In the genomic region with DNA sequence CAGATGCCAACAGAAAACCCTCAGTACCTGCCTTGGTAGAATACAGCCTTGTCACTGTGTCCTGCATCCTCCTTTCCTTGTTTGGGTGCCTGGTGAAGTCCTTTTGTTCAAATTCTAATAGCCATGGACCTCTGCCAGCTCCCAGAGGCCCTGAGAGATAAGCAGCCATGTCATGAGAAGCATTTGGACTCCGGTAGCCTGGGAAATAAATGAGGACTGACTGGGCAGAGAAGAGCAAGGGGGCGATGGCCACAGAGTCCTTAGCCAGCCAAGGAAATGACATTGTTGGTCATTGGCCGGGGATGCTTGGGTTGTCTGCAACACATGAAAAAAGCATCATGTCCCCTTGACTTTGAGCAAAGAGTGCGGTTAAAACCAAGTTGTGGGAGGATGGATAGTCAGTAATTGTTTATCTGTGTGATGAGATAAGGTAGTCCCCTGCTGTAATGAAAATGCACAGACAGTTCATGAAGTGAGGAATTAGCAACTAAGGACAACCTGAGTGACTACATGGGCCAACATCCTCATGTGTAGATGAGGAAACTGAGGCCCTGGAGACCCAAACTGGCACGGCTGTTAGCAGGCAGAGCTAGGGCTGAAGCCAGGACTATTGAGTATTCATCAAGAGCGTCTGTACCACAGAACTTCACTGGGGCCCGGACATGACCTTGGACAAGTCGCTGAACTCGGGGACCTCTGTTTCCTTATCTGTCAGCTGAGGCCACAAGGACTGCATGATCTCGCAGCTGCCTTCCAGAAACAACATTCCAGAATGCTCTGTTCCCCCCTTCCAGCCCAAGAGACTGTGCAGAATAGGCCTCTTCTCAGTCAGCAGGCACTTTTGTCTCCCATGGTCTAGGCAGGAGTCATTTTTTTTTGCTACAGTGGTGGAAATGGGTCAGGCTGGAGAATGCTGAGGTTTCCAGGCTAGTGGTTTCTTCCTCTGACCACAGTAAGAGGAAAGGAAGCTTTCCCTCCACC, we compare ENCODE assay signal across 1 cellular context.
TF ChIP-seq lines count a peak whose summit lies in the region.

No MANE protein-coding gene starts in this region.

TF ChIP-seq in K562, 482 proteins besides CTCF, POLR2A, EP300 and RAD21 (continued from another document and continues in another):
- TF ChIP-seq, protein P1, sequence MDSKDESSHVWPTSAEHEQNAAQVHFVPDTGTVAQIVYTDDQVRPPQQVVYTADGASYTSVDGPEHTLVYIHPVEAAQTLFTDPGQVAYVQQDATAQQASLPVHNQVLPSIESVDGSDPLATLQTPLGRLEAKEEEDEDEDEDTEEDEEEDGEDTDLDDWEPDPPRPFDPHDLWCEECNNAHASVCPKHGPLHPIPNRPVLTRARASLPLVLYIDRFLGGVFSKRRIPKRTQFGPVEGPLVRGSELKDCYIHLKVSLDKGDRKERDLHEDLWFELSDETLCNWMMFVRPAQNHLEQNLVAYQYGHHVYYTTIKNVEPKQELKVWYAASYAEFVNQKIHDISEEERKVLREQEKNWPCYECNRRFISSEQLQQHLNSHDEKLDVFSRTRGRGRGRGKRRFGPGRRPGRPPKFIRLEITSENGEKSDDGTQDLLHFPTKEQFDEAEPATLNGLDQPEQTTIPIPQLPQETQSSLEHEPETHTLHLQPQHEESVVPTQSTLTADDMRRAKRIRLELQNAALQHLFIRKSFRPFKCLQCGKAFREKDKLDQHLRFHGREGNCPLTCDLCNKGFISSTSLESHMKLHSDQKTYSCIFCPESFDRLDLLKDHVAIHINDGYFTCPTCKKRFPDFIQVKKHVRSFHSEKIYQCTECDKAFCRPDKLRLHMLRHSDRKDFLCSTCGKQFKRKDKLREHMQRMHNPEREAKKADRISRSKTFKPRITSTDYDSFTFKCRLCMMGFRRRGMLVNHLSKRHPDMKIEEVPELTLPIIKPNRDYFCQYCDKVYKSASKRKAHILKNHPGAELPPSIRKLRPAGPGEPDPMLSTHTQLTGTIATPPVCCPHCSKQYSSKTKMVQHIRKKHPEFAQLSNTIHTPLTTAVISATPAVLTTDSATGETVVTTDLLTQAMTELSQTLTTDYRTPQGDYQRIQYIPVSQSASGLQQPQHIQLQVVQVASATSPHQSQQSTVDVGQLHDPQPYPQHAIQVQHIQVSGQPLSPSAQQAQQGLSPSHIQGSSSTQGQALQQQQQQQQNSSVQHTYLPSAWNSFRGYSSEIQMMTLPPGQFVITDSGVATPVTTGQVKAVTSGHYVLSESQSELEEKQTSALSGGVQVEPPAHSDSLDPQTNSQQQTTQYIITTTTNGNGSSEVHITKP (IDR thresholded peaks at IDR 0.05; ENCODE audit: partially characterized antibody) = peak; percentile 41
- no peak for TF ChIP-seq CREBBP (IDR thresholded peaks at IDR 0.05; ENCODE audit: low read depth, low read length)
- TF ChIP-seq NR1H2 (CRISPR knock-in tag; IDR thresholded peaks at IDR 0.05) = no peak
- no peak for TF ChIP-seq MCM2 (IDR thresholded peaks at IDR 0.05; ENCODE audit: low read depth)
- TF ChIP-seq, protein P2, sequence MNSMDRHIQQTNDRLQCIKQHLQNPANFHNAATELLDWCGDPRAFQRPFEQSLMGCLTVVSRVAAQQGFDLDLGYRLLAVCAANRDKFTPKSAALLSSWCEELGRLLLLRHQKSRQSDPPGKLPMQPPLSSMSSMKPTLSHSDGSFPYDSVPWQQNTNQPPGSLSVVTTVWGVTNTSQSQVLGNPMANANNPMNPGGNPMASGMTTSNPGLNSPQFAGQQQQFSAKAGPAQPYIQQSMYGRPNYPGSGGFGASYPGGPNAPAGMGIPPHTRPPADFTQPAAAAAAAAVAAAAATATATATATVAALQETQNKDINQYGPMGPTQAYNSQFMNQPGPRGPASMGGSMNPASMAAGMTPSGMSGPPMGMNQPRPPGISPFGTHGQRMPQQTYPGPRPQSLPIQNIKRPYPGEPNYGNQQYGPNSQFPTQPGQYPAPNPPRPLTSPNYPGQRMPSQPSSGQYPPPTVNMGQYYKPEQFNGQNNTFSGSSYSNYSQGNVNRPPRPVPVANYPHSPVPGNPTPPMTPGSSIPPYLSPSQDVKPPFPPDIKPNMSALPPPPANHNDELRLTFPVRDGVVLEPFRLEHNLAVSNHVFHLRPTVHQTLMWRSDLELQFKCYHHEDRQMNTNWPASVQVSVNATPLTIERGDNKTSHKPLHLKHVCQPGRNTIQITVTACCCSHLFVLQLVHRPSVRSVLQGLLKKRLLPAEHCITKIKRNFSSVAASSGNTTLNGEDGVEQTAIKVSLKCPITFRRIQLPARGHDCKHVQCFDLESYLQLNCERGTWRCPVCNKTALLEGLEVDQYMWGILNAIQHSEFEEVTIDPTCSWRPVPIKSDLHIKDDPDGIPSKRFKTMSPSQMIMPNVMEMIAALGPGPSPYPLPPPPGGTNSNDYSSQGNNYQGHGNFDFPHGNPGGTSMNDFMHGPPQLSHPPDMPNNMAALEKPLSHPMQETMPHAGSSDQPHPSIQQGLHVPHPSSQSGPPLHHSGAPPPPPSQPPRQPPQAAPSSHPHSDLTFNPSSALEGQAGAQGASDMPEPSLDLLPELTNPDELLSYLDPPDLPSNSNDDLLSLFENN (IDR thresholded peaks at IDR 0.05; ENCODE audit: low read depth in 2 of 2, low read length in 2 of 2) = no peak
- no peak for TF ChIP-seq JUNB (CRISPR knock-in tag; conservative IDR thresholded peaks at IDR 0.05)
- TF ChIP-seq, protein P3, sequence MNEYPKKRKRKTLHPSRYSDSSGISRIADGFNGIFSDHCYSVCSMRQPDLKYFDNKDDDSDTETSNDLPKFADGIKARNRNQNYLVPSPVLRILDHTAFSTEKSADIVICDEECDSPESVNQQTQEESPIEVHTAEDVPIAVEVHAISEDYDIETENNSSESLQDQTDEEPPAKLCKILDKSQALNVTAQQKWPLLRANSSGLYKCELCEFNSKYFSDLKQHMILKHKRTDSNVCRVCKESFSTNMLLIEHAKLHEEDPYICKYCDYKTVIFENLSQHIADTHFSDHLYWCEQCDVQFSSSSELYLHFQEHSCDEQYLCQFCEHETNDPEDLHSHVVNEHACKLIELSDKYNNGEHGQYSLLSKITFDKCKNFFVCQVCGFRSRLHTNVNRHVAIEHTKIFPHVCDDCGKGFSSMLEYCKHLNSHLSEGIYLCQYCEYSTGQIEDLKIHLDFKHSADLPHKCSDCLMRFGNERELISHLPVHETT (CRISPR knock-in tag; conservative IDR thresholded peaks at IDR 0.05 in 1 of 2, IDR thresholded peaks at IDR 0.05 in 1 of 2) = no peak
- no peak for TF ChIP-seq NFATC3 (IDR thresholded peaks at IDR 0.05)
- TF ChIP-seq CHD1 (IDR thresholded peaks at IDR 0.05; ENCODE audit: low read length) = no peak
- no peak for TF ChIP-seq ZNF3 (CRISPR knock-in tag; IDR thresholded peaks at IDR 0.05)
- TF ChIP-seq DACH1 (IDR thresholded peaks at IDR 0.05; ENCODE audit: partially characterized antibody) = no peak
- TF ChIP-seq, protein P4, sequence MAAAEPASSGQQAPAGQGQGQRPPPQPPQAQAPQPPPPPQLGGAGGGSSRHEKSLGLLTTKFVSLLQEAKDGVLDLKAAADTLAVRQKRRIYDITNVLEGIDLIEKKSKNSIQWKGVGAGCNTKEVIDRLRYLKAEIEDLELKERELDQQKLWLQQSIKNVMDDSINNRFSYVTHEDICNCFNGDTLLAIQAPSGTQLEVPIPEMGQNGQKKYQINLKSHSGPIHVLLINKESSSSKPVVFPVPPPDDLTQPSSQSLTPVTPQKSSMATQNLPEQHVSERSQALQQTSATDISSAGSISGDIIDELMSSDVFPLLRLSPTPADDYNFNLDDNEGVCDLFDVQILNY (CRISPR knock-in tag; IDR thresholded peaks at IDR 0.05) = no peak
- TF ChIP-seq, protein P5, sequence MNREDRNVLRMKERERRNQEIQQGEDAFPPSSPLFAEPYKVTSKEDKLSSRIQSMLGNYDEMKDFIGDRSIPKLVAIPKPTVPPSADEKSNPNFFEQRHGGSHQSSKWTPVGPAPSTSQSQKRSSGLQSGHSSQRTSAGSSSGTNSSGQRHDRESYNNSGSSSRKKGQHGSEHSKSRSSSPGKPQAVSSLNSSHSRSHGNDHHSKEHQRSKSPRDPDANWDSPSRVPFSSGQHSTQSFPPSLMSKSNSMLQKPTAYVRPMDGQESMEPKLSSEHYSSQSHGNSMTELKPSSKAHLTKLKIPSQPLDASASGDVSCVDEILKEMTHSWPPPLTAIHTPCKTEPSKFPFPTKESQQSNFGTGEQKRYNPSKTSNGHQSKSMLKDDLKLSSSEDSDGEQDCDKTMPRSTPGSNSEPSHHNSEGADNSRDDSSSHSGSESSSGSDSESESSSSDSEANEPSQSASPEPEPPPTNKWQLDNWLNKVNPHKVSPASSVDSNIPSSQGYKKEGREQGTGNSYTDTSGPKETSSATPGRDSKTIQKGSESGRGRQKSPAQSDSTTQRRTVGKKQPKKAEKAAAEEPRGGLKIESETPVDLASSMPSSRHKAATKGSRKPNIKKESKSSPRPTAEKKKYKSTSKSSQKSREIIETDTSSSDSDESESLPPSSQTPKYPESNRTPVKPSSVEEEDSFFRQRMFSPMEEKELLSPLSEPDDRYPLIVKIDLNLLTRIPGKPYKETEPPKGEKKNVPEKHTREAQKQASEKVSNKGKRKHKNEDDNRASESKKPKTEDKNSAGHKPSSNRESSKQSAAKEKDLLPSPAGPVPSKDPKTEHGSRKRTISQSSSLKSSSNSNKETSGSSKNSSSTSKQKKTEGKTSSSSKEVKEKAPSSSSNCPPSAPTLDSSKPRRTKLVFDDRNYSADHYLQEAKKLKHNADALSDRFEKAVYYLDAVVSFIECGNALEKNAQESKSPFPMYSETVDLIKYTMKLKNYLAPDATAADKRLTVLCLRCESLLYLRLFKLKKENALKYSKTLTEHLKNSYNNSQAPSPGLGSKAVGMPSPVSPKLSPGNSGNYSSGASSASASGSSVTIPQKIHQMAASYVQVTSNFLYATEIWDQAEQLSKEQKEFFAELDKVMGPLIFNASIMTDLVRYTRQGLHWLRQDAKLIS (CRISPR knock-in tag; IDR thresholded peaks at IDR 0.05) = no peak
- TF ChIP-seq RBM14 (IDR thresholded peaks at IDR 0.05; ENCODE audit: borderline replicate concordance, insufficient read depth, low read depth, low read length) = no peak
- no peak for TF ChIP-seq PHF21A (IDR thresholded peaks at IDR 0.05; ENCODE audit: borderline replicate concordance, low read depth)
- TF ChIP-seq, protein P6, sequence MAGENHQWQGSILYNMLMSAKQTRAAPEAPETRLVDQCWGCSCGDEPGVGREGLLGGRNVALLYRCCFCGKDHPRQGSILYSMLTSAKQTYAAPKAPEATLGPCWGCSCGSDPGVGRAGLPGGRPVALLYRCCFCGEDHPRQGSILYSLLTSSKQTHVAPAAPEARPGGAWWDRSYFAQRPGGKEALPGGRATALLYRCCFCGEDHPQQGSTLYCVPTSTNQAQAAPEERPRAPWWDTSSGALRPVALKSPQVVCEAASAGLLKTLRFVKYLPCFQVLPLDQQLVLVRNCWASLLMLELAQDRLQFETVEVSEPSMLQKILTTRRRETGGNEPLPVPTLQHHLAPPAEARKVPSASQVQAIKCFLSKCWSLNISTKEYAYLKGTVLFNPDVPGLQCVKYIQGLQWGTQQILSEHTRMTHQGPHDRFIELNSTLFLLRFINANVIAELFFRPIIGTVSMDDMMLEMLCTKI (IDR thresholded peaks at IDR 0.05; ENCODE audit: partially characterized antibody) = no peak
- no peak for TF ChIP-seq ZNF764 (CRISPR knock-in tag; IDR thresholded peaks at IDR 0.05; ENCODE audit: low read depth)
- peak; percentile 34; the same call in 1 of the 2 replicates for TF ChIP-seq MTA2 (IDR thresholded peaks at IDR 0.05; ENCODE audit: low read depth)
- TF ChIP-seq, protein P7, sequence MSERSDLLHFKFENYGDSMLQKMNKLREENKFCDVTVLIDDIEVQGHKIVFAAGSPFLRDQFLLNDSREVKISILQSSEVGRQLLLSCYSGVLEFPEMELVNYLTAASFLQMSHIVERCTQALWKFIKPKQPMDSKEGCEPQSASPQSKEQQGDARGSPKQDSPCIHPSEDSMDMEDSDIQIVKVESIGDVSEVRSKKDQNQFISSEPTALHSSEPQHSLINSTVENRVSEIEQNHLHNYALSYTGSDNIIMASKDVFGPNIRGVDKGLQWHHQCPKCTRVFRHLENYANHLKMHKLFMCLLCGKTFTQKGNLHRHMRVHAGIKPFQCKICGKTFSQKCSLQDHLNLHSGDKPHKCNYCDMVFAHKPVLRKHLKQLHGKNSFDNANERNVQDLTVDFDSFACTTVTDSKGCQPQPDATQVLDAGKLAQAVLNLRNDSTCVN (CRISPR knock-in tag; IDR thresholded peaks at IDR 0.05) = no peak
- peak; percentile 71; the same call in 1 of the 2 replicates for TF ChIP-seq MECOM (CRISPR knock-in tag; IDR thresholded peaks at IDR 0.05)
- TF ChIP-seq, protein P8, sequence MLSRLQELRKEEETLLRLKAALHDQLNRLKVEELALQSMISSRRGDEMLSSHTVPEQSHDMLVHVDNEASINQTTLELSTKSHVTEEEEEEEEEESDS (CRISPR knock-in tag; IDR thresholded peaks at IDR 0.05) = no peak
- no peak for TF ChIP-seq TOE1 (IDR thresholded peaks at IDR 0.05; ENCODE audit: borderline replicate concordance)
- no peak for TF ChIP-seq TOE1 (CRISPR knock-in tag; IDR thresholded peaks at IDR 0.05; ENCODE audit: borderline replicate concordance, low read depth)
- TF ChIP-seq PTTG1 (tag; IDR thresholded peaks at IDR 0.05; ENCODE audit: low read depth) = no peak
- no peak for TF ChIP-seq HEY1 (CRISPR knock-in tag; IDR thresholded peaks at IDR 0.05; ENCODE audit: borderline replicate concordance)
- TF ChIP-seq, protein P9, sequence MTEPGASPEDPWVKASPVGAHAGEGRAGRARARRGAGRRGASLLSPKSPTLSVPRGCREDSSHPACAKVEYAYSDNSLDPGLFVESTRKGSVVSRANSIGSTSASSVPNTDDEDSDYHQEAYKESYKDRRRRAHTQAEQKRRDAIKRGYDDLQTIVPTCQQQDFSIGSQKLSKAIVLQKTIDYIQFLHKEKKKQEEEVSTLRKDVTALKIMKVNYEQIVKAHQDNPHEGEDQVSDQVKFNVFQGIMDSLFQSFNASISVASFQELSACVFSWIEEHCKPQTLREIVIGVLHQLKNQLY (CRISPR knock-in tag; conservative IDR thresholded peaks at IDR 0.05) = no peak
- TF ChIP-seq, protein P10, sequence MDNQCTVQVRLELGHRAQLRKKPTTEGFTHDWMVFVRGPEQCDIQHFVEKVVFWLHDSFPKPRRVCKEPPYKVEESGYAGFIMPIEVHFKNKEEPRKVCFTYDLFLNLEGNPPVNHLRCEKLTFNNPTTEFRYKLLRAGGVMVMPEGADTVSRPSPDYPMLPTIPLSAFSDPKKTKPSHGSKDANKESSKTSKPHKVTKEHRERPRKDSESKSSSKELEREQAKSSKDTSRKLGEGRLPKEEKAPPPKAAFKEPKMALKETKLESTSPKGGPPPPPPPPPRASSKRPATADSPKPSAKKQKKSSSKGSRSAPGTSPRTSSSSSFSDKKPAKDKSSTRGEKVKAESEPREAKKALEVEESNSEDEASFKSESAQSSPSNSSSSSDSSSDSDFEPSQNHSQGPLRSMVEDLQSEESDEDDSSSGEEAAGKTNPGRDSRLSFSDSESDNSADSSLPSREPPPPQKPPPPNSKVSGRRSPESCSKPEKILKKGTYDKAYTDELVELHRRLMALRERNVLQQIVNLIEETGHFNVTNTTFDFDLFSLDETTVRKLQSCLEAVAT (IDR thresholded peaks at IDR 0.05) = peak in 1 of 2 experiments; percentile 58; a peak in 1 of 4 replicates
- TF ChIP-seq, protein P11, sequence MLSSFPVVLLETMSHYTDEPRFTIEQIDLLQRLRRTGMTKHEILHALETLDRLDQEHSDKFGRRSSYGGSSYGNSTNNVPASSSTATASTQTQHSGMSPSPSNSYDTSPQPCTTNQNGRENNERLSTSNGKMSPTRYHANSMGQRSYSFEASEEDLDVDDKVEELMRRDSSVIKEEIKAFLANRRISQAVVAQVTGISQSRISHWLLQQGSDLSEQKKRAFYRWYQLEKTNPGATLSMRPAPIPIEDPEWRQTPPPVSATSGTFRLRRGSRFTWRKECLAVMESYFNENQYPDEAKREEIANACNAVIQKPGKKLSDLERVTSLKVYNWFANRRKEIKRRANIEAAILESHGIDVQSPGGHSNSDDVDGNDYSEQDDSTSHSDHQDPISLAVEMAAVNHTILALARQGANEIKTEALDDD (IDR thresholded peaks at IDR 0.05) = no peak
